In genomic region chr17:12022310-12022709, GRCh38 we compare ENCODE assay signal across 11 cellular contexts. TPM values are rescaled to one million over a fixed set of nuclear protein-coding genes. Genes with fewer than 3 reads are reported as not detected.
DNase-seq lines count a peak whose midpoint lies in the region; ATAC-seq and TF ChIP-seq lines count a peak whose summit lies in the region.
"Had no signal": no experiment of that assay in that cellular context is flagged by ENCODE, and none has a peak within 500 bp of the region (broad histone marks: within the 10 kb centered on the region; RNA-seq: fewer than 3 reads in every experiment).

No MANE protein-coding gene starts in this region.

- H3K27me3 Mint-ChIP-seq in activated naive CD4-positive, alpha-beta T cell treated with anti-CD3 and anti-CD28 coated beads, Interleukin-2, amount 10 ng/mL, durations not matched to agents 7 days and 5 days: peaks cover 5% of the 10 kb centered on the region
- H3K27me3 Mint-ChIP-seq in glutamatergic neuron (ENCODE audit: unreplicated experiment): peaks cover 2% of the 10 kb centered on the region
- peaks cover 10% of the 10 kb centered on the region for H3K27me3 Mint-ChIP-seq in stimulated activated naive CD8-positive, alpha-beta T cell treated with anti-CD3 and anti-CD28 coated beads, Interleukin-15, amount 100 ng/mL, for 72 hours

- H3K4me1 ChIP-seq in prostate gland (replicated peaks): no peaks in the 10 kb centered on the region

- DNase-seq in activated naive CD4-positive, alpha-beta T cell treated with anti-CD3 and anti-CD28 coated beads, Interleukin-2, amount 10 ng/mL, durations not matched to agents 7 days and 5 days: no peak
- no peak for DNase-seq in activated naive CD4-positive, alpha-beta T cell (lab: John Stamatoyannopoulos, UW)
- no peak for DNase-seq in glutamatergic neuron
- DNase-seq in stimulated activated naive CD8-positive, alpha-beta T cell treated with anti-CD3 and anti-CD28 coated beads, Interleukin-15, amount 100 ng/mL, for 72 hours: no peak
- DNase-seq in prostate gland (ENCODE audit: low spot score): no peak
- no peak for DNase-seq in lower leg skin (ENCODE audit: low spot score in 2 of 2)
- DNase-seq: KBM-7; stimulated activated CD4-positive, alpha-beta T cell treated with anti-CD3 and anti-CD28 coated beads, Interleukin-2, amount 100 ng/mL, for 24 hours; upper lobe of right lung had no signal

- peaks cover 14% of the 10 kb centered on the region for H3K36me3 Mint-ChIP-seq in activated naive CD4-positive, alpha-beta T cell treated with anti-CD3 and anti-CD28 coated beads, Interleukin-2, amount 10 ng/mL, durations not matched to agents 7 days and 5 days
- no peaks in the 10 kb centered on the region for H3K36me3 Mint-ChIP-seq in glutamatergic neuron (ENCODE audit: unreplicated experiment)

- no peak for ATAC-seq in stimulated activated naive CD8-positive, alpha-beta T cell treated with anti-CD3 and anti-CD28 coated beads, Interleukin-15, amount 100 ng/mL, for 72 hours
- ATAC-seq in GM19035 (IDR thresholded peaks at IDR 0.05; ENCODE audit: unreplicated experiment): no peak
- ATAC-seq: upper lobe of right lung had no signal

- TF ChIP-seq CTCF in WI38 (IDR thresholded peaks at IDR 0.05; ENCODE audit: low read depth, low read length) (no peak), glutamatergic neuron (IDR thresholded peaks at IDR 0.05; ENCODE audit: partially characterized antibody, unreplicated experiment) (no peak), prostate gland (IDR thresholded peaks at IDR 0.05) (no peak), lower leg skin (IDR thresholded peaks at IDR 0.05) (no peak)

- H3K9me3 ChIP-seq in prostate gland: no peaks in the 10 kb centered on the region
- H3K9me3 ChIP-seq: upper lobe of right lung had no signal

- H3K4me1 Mint-ChIP-seq in activated naive CD4-positive, alpha-beta T cell treated with anti-CD3 and anti-CD28 coated beads, Interleukin-2, amount 10 ng/mL, durations not matched to agents 7 days and 5 days: peaks cover 42% of the 10 kb centered on the region
- peaks cover 8% of the 10 kb centered on the region for H3K4me1 Mint-ChIP-seq in glutamatergic neuron (ENCODE audit: low read depth, unreplicated experiment)
- peaks cover 56% of the 10 kb centered on the region for H3K4me1 Mint-ChIP-seq in stimulated activated naive CD8-positive, alpha-beta T cell treated with anti-CD3 and anti-CD28 coated beads, Interleukin-15, amount 100 ng/mL, for 72 hours

- no peak for TF ChIP-seq POLR2A in prostate gland (IDR thresholded peaks at IDR 0.05)
- TF ChIP-seq POLR2A in lower leg skin (IDR thresholded peaks at IDR 0.05): no peak

- no peaks in the 10 kb centered on the region for H3K27me3 ChIP-seq in prostate gland (replicated peaks; ENCODE audit: insufficient read depth)
- H3K27me3 ChIP-seq: upper lobe of right lung had no signal

- no peak overlapping the region for H3K27ac Mint-ChIP-seq in activated naive CD4-positive, alpha-beta T cell treated with anti-CD3 and anti-CD28 coated beads, Interleukin-2, amount 10 ng/mL, durations not matched to agents 7 days and 5 days
- no peak overlapping the region for H3K27ac Mint-ChIP-seq in glutamatergic neuron (ENCODE audit: unreplicated experiment)
- H3K27ac Mint-ChIP-seq in stimulated activated naive CD8-positive, alpha-beta T cell treated with anti-CD3 and anti-CD28 coated beads, Interleukin-15, amount 100 ng/mL, for 72 hours: no peak overlapping the region

- CTCF ChIA-PET in activated naive CD4-positive, alpha-beta T cell treated with anti-CD3 and anti-CD28 coated beads, Interleukin-2, amount 10 ng/mL, durations not matched to agents 7 days and 5 days (lab: Charles Lee): interaction anchor here (1.3 kb wide), 1 partner anchor 25 kb away, joined by 3 read pairs; the partner anchor contains the start of gene ZNF18

- no peak overlapping the region for H3K27ac ChIP-seq in prostate gland

- H3K9me3 Mint-ChIP-seq in activated naive CD4-positive, alpha-beta T cell treated with anti-CD3 and anti-CD28 coated beads, Interleukin-2, amount 10 ng/mL, durations not matched to agents 7 days and 5 days: no peaks in the 10 kb centered on the region
- H3K9me3 Mint-ChIP-seq in glutamatergic neuron (ENCODE audit: unreplicated experiment): peaks cover 1% of the 10 kb centered on the region
- H3K9me3 Mint-ChIP-seq in stimulated activated naive CD8-positive, alpha-beta T cell treated with anti-CD3 and anti-CD28 coated beads, Interleukin-15, amount 100 ng/mL, for 72 hours: no peaks in the 10 kb centered on the region

- peak overlapping the region; percentile 77 for H3K4me3 Mint-ChIP-seq in activated naive CD4-positive, alpha-beta T cell treated with anti-CD3 and anti-CD28 coated beads, Interleukin-2, amount 10 ng/mL, durations not matched to agents 7 days and 5 days
- H3K4me3 Mint-ChIP-seq in glutamatergic neuron (ENCODE audit: unreplicated experiment): peak overlapping the region; percentile 84
- peak overlapping the region; percentile 66 to 80 for H3K4me3 Mint-ChIP-seq in stimulated activated naive CD8-positive, alpha-beta T cell treated with anti-CD3 and anti-CD28 coated beads, Interleukin-15, amount 100 ng/mL, for 72 hours

- peak overlapping the region; percentile 74; the same call in 1 of the 2 replicates for H3K4me3 ChIP-seq in WI38 (ENCODE audit: low read depth, low read length)
- no peak overlapping the region for H3K4me3 ChIP-seq in prostate gland
- H3K4me3 ChIP-seq in lower leg skin (ENCODE audit: low read depth, poor library complexity, severe bottlenecking): no peak overlapping the region

- WGBS in prostate gland: 35% methylated on average over 2 of the region's 2 CpGs
- 64 to 69% methylated on average over 2 of the region's 2 CpGs for WGBS in lower leg skin, 2 donors

- intact Hi-C loops in prostate gland (cut with DNase I): no loop called here
- intact Hi-C loops in lower leg skin (cut with DNase I; ENCODE audit: low total_unique reads): no loop called here

- no peaks in the 10 kb centered on the region for H3K36me3 ChIP-seq in prostate gland
- H3K36me3 ChIP-seq: upper lobe of right lung had no signal

RNA-seq across cellular contexts. Expression of gene MAP2K4, which starts 1.6 kb away (rescaled TPM):
- 35.4 TPM for total RNA-seq in glutamatergic neuron (ENCODE audit: unreplicated experiment)
- total RNA-seq in prostate gland: 10 to 100 TPM; 26.2 to 42.1 TPM
- total RNA-seq in lower leg skin: 10 to 100 TPM; 28.0 to 36.7 (median 32.8) TPM

RNA-seq across cellular contexts. Expression of gene ZNF18, which starts 25.0 kb away (rescaled TPM):
- total RNA-seq in glutamatergic neuron (ENCODE audit: unreplicated experiment) (4.0 TPM), prostate gland (10 to 100 TPM; 11.8 to 13.3 TPM), lower leg skin (10 to 100 TPM; 13.0 to 21.7 (median 15.3) TPM)
